Comparison of ENCODE assay signal across 9 cellular contexts in the genomic region with DNA sequence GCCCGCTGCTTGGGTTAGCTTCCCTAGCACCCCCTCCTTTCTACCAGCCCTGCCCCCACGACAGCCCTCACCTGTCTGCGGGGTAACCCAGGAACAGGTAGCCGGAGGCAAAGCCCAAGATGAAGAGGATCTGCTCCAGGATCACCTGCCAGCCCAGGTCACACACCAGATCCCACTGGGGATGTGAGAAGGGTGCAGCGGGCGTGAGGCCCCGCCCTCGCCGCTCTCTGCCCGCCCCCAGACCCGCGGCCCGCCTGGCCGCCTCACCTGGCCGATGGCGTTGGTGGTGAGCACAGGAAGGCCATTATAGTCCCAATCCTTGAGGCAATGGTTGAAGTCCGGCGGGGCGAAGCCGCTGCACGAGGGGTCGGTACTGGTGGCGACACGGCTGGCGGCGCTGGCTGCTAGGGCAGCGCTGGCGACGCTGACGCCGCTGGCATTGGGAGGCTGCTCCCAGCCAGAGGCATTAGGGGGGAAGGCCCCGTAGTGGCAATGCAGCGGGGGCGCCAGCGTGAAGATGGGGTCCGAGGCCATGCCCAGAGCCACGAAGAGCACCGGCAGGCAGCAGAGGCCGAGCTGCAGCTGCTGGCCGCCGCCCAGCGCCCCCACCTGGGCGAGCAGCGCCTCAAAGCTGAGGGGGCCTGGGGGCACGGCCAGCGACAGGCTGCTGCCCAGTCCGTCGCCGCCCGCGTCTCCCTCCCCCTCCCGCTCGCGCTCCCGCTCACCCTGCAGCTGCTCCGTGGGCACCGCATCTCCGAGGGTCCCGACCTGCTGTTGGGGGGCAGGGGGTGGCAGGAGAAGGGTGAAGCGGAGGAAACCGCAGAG. TPM values are rescaled to one million over a fixed set of nuclear protein-coding genes. Genes with fewer than 3 reads are reported as not detected.
DNase-seq lines count a peak whose midpoint lies in the region; ATAC-seq and TF ChIP-seq lines count a peak whose summit lies in the region.
"Had no signal": no experiment of that assay in that cellular context is flagged by ENCODE, and none has a peak within 500 bp of the region (broad histone marks: within the 10 kb centered on the region; RNA-seq: fewer than 3 reads in every experiment).

No MANE protein-coding gene starts in this region.

- intact Hi-C loops in dendritic cell treated with granulocyte-macrophage colony-stimulating factor and Interleukin-4, amounts not matched to agents 40 ng/mL and 50 ng/mL, for 4 days (cut with micrococcal nuclease), result no loop called here
- intact Hi-C loops in transverse colon (cut with DNase I; ENCODE audit: low total_unique reads), result no loop called here

- H3K27me3 Mint-ChIP-seq in dendritic cell treated with granulocyte-macrophage colony-stimulating factor and Interleukin-4, amounts not matched to agents 40 ng/mL and 50 ng/mL, for 4 days, result peaks cover 58% of the 10 kb centered on the region

- no peak for TF ChIP-seq CTCF in AG10803 (conservative IDR thresholded peaks at IDR 0.05; ENCODE audit: low read length)
- TF ChIP-seq CTCF in lung (IDR thresholded peaks at IDR 0.05; ENCODE audit: control extremely low read depth, extremely low read depth), result no peak
- TF ChIP-seq CTCF in transverse colon (IDR thresholded peaks at IDR 0.05), result no peak

- H3K4me3 ChIP-seq in AG10803 (ENCODE audit: low read length) (peak overlapping the region; percentile 75), MG63 (peak overlapping the region; percentile 49), lung (peak overlapping the region; percentile 64), transverse colon (peak overlapping the region; percentile 38 to 65 (median 45))

- ATAC-seq in lung (ENCODE audit: insufficient read depth, low FRiP score) (no peak), GM21390 (IDR thresholded peaks at IDR 0.05; ENCODE audit: unreplicated experiment) (no peak), HG03045 (IDR thresholded peaks at IDR 0.05; ENCODE audit: unreplicated experiment) (no peak)

- WGBS in lung, 2 donors, result 13 to 15% methylated on average over 55 to 61 of the region's 61 CpGs
- 9% methylated on average over 51 of the region's 61 CpGs; no CpG with 5 or more reads in 1 of the 2 donors for WGBS in transverse colon (ENCODE audit: low coverage in 1 of 2), 2 donors

- H3K27ac Mint-ChIP-seq in dendritic cell treated with granulocyte-macrophage colony-stimulating factor and Interleukin-4, amounts not matched to agents 40 ng/mL and 50 ng/mL, for 4 days, result no peak overlapping the region

- H3K4me3 Mint-ChIP-seq in dendritic cell treated with granulocyte-macrophage colony-stimulating factor and Interleukin-4, amounts not matched to agents 40 ng/mL and 50 ng/mL, for 4 days, result peak overlapping the region; percentile 21

- H3K9me3 ChIP-seq in MG63 (no peaks in the 10 kb centered on the region), lung (ENCODE audit: control insufficient read depth in 2 of 2, insufficient read depth in 1 of 2, low read length in 1 of 2) (no peaks in the 10 kb centered on the region), transverse colon (no peaks in the 10 kb centered on the region)
- H3K9me3 ChIP-seq: adrenal gland had no signal

- H3K36me3 ChIP-seq in MG63 (no peaks in the 10 kb centered on the region), lung (ENCODE audit: control insufficient read depth in 2 of 2, insufficient read depth in 2 of 2, low read length in 2 of 2) (peaks cover 0 to 2% of the 10 kb centered on the region in 2 donors), transverse colon (no peaks in the 10 kb centered on the region)
- H3K36me3 ChIP-seq: adrenal gland had no signal

- TF ChIP-seq EP300 in transverse colon (IDR thresholded peaks at IDR 0.05; ENCODE audit: low read depth), result no peak

- TF ChIP-seq POLR2A in transverse colon (IDR thresholded peaks at IDR 0.05), result no peak

- DNase-seq in AG10803 (ENCODE audit: low read depth) (no peak), MG63 (no peak), lung (ENCODE audit: low spot score) (no peak), transverse colon (no peak), GF-D8 (lab: John Stamatoyannopoulos, UW) (no peak)

- no peaks in the 10 kb centered on the region for H3K9me3 Mint-ChIP-seq in dendritic cell treated with granulocyte-macrophage colony-stimulating factor and Interleukin-4, amounts not matched to agents 40 ng/mL and 50 ng/mL, for 4 days

- H3K36me3 Mint-ChIP-seq in dendritic cell treated with granulocyte-macrophage colony-stimulating factor and Interleukin-4, amounts not matched to agents 40 ng/mL and 50 ng/mL, for 4 days (ENCODE audit: low read depth), result no peaks in the 10 kb centered on the region

- H3K27ac ChIP-seq in lung (ENCODE audit: low read depth in 1 of 2, low read length in 1 of 2) (no peak overlapping the region), transverse colon (peak overlapping the region; percentile 52 to 77 (median 74))

- in situ Hi-C loops in transverse colon (cut with MboI; ENCODE audit: low pct_ligation_motif_present in 1 of 4, low pct_unique_long_range_greater_than_20kb in 1 of 4, low sequenced_read_pairs in 3 of 4), result no loop called here

- peaks cover 0 to 10% of the 10 kb centered on the region in 2 donors for H3K4me1 ChIP-seq in lung (ENCODE audit: control insufficient read depth in 2 of 2, insufficient read depth in 2 of 2, low read length in 2 of 2)
- peaks cover 6 to 17% (median 13%) of the 10 kb centered on the region in 4 donors for H3K4me1 ChIP-seq in transverse colon

- H3K4me1 Mint-ChIP-seq in dendritic cell treated with granulocyte-macrophage colony-stimulating factor and Interleukin-4, amounts not matched to agents 40 ng/mL and 50 ng/mL, for 4 days (ENCODE audit: low read depth), result no peaks in the 10 kb centered on the region

- H3K27me3 ChIP-seq in MG63 (no peaks in the 10 kb centered on the region), lung (ENCODE audit: control insufficient read depth, insufficient read depth) (no peaks in the 10 kb centered on the region), transverse colon (peaks cover 36% of the 10 kb centered on the region)

RNA-seq across cellular contexts. Expression of a gene that starts 0.8 kb away (rescaled TPM):
- 6.1 TPM in 1 of 2 replicates, not detected in the other for total RNA-seq in MG63 (2014; rRNA removed; shearing (Covaris generic); ENCODE audit: low replicate concordance)
- total RNA-seq in lung (10 to 100 TPM; 13.4 to 27.3 TPM), transverse colon (10 to 100 TPM in 1 of 4 donors, 1 to 10 TPM in 3; 4.0 to 14.2 (median 8.5) TPM)
- 1 to 10 TPM; 5.4 to 6.0 TPM for polyA plus RNA-seq in lung

RNA-seq across cellular contexts. Expression of a gene that starts 13.1 kb away (rescaled TPM):
- total RNA-seq in MG63 (2014; rRNA removed; shearing (Covaris generic); ENCODE audit: low replicate concordance), result 7.5 and 9.0 TPM in 2 replicates
- total RNA-seq in lung (10 to 100 TPM; 18.2 to 19.9 TPM), transverse colon (10 to 100 TPM in 1 of 4 donors, 1 to 10 TPM in 2, under 1 TPM in 1; 0.60 to 10.5 (median 3.3) TPM)
- 1 to 10 TPM; 6.5 to 7.3 TPM for polyA plus RNA-seq in lung

RNA-seq across cellular contexts. Expression of a gene that starts 20.7 kb away (rescaled TPM):
- not detected in 2 replicates for total RNA-seq in MG63 (2014; rRNA removed; shearing (Covaris generic); ENCODE audit: low replicate concordance)
- total RNA-seq in lung (not detected), transverse colon (not detected)
- polyA plus RNA-seq in lung, result not detected
- total RNA-seq: adrenal gland had no signal

RNA-seq across cellular contexts. Expression of a gene that starts 25.0 kb away (rescaled TPM):
- not detected in 2 replicates for total RNA-seq in MG63 (2014; rRNA removed; shearing (Covaris generic); ENCODE audit: low replicate concordance)
- total RNA-seq in lung, result 1 to 10 TPM in 1 of 2 donors, under 1 TPM in 1; 0.55 to 2.0 TPM
- 1 to 10 TPM in 1 of 2 donors, under 1 TPM in 1; 0.79 to 3.3 TPM for polyA plus RNA-seq in lung
- total RNA-seq in transverse colon, result 1 to 10 TPM in 1 of 4 donors, under 1 TPM in 1, not detected in 2; 0.64 to 1.1 TPM

RNA-seq across cellular contexts. Expression of a gene that starts 30.6 kb away (rescaled TPM):
- total RNA-seq in MG63 (2014; rRNA removed; shearing (Covaris generic); ENCODE audit: low replicate concordance), result 48.3 and 89.9 TPM in 2 replicates
- total RNA-seq in lung (100 to 1,000 TPM in 1 of 2 donors, 10 to 100 TPM in 1; 66.0 to 116 TPM), transverse colon (100 to 1,000 TPM in 1 of 4 donors, 10 to 100 TPM in 3; 50.0 to 149 (median 63.7) TPM)
- 100 to 1,000 TPM in 1 of 2 donors, 10 to 100 TPM in 1; 88.8 to 183 TPM for polyA plus RNA-seq in lung

Comparison
In these comparisons a context has a peak if more than half of its experiments do, and no peak if none do; other contexts are left out.
1. H3K27ac ChIP-seq: peak in transverse colon (4 of 4); none in lung (0 of 2).
2. Peak in every context shown above with its lines, with median percentiles within 50 percentile points of each other: H3K4me3 ChIP-seq.